Comparison of ENCODE assay signal across 1 cellular context in genomic region chr1:59431566-59432294, GRCh38.
TF ChIP-seq lines count a peak whose summit lies in the region.

No MANE protein-coding gene starts in this region.

TF ChIP-seq in HCT116, 20 proteins besides CTCF, POLR2A, EP300 and RAD21 (continued from another document):
- TF ChIP-seq REST (IDR thresholded peaks at IDR 0.05; ENCODE audit: low read depth) (no peak), ELF1 (IDR thresholded peaks at IDR 0.05; ENCODE audit: borderline replicate concordance, low read depth) (no peak), SIN3A (IDR thresholded peaks at IDR 0.05; ENCODE audit: low read depth) (no peak), ZNF274 (IDR thresholded peaks at IDR 0.05; ENCODE audit: low read depth, low read length) (no peak), CEBPB (IDR thresholded peaks at IDR 0.05; ENCODE audit: low read depth) (no peak), ZFX (IDR thresholded peaks at IDR 0.05) (no peak), CBX3 (IDR thresholded peaks at IDR 0.05; ENCODE audit: low read depth) (no peak), ZBTB33 (IDR thresholded peaks at IDR 0.05; ENCODE audit: extremely low read depth, insufficient replicate concordance, low read length) (no peak), FOSL1 (IDR thresholded peaks at IDR 0.05; ENCODE audit: low read depth) (no peak), SRF (IDR thresholded peaks at IDR 0.05; ENCODE audit: low read depth) (no peak), POLR2AphosphoS5 (IDR thresholded peaks at IDR 0.05; ENCODE audit: low read depth, low read length) (no peak), EZH2 (IDR thresholded peaks at IDR 0.05) (no peak), MAX (IDR thresholded peaks at IDR 0.05) (no peak), EGR1 (IDR thresholded peaks at IDR 0.05; ENCODE audit: low read depth) (no peak), ATF3 (IDR thresholded peaks at IDR 0.05) (no peak), EZH2phosphoT487 (IDR thresholded peaks at IDR 0.05; ENCODE audit: borderline replicate concordance) (no peak)
TF ChIP-seq in HCT116: peak in this region for 0.
